Comparison of ENCODE assay signal across 12 cellular contexts in the genomic region with DNA sequence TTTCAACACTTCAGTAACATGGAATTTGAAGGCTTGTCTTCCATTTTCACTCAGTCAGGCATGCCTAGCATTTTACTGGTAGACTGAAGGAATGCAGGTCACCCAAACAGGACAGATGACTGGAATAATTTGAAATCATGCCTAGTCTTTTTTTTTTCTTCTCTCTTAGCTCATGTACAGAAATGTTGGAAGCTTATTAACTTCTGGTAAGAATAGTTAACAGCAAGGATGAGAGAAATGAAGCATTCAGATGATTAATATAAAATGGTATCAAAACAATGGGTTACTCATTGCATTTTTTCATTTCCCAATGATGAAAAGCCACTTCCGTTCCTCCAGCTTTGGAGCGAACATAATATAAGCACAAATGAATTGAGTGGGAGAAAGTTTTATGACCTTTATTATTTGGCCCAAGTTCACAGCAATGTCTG.
DNase-seq lines count a peak whose midpoint lies in the region; ATAC-seq, FAIRE-seq and TF ChIP-seq lines count a peak whose summit lies in the region.
"Had no signal": no experiment of that assay in that cellular context is flagged by ENCODE, and none has a peak within 500 bp of the region (broad histone marks: within the 10 kb centered on the region; RNA-seq: fewer than 3 reads in every experiment).

No MANE protein-coding gene starts in this region.

- dilution Hi-C loops in keratinocyte (cut with MboI; ENCODE audit: extremely low pct_ligation_motif_present, low sequenced_read_pairs): no loop called here

- BruUV-seq in MCF 10A (replicated peaks; lab: Mats Ljungman, UMichigan): no TSS peak

- H3K4me3 ChIP-seq in keratinocyte (ENCODE audit: control insufficient read depth in 2 of 3, extremely low read depth in 1 of 3, insufficient read depth in 2 of 3, low read depth in 1 of 3, low read length in 3 of 3) (no peak overlapping the region), upper lobe of right lung (no peak overlapping the region)

- peak overlapping the region; percentile 5 for H3K27ac Mint-ChIP-seq in MCF 10A (ENCODE audit: low read depth, unreplicated experiment)
- no peak overlapping the region for H3K27ac Mint-ChIP-seq in effector memory CD8-positive, alpha-beta T cell
- H3K27ac Mint-ChIP-seq: stimulated activated naive CD8-positive, alpha-beta T cell treated with anti-CD3 and anti-CD28 coated beads, Interleukin-15, Interleukin-2, amounts not matched to agents 100 ng/mL and 50 ng/mL, for 24 hours had no signal

- TF ChIP-seq CTCF in MCF 10A (IDR thresholded peaks at IDR 0.05; ENCODE audit: unreplicated experiment): no peak
- no peak for TF ChIP-seq CTCF in keratinocyte (optimal IDR thresholded peaks at IDR 0.05 in 1 of 3, IDR thresholded peaks at IDR 0.05 in 1 of 3, conservative IDR thresholded peaks at IDR 0.05 in 1 of 3; ENCODE audit: extremely low read depth in 1 of 3, insufficient read depth in 2 of 3, low read length in 3 of 3)
- TF ChIP-seq CTCF in upper lobe of right lung (IDR thresholded peaks at IDR 0.05): no peak

- peak; percentile 91 for FAIRE-seq in keratinocyte (lab: Jason Lieb, UNC)
- FAIRE-seq: G401.6 had no signal

- H3K4me1 ChIP-seq in keratinocyte (ENCODE audit: control insufficient read depth, extremely low read depth, insufficient read depth, low read length) (peaks cover 25% of the 10 kb centered on the region), upper lobe of right lung (no peaks in the 10 kb centered on the region)

- no peaks in the 10 kb centered on the region for H3K9me3 Mint-ChIP-seq in MCF 10A (ENCODE audit: unreplicated experiment)
- H3K9me3 Mint-ChIP-seq in effector memory CD8-positive, alpha-beta T cell: peaks cover 4 to 10% of the 10 kb centered on the region in 2 donors
- H3K9me3 Mint-ChIP-seq: stimulated activated naive CD8-positive, alpha-beta T cell treated with anti-CD3 and anti-CD28 coated beads, Interleukin-15, Interleukin-2, amounts not matched to agents 100 ng/mL and 50 ng/mL, for 24 hours had no signal

- no peaks in the 10 kb centered on the region for H3K27me3 ChIP-seq in keratinocyte (ENCODE audit: control insufficient read depth, extremely low read depth, insufficient read depth, low read length)
- H3K27me3 ChIP-seq in upper lobe of right lung: no peaks in the 10 kb centered on the region

- DNase-seq in HS-5 (ENCODE audit: low read depth) (peak; percentile 86), MCF 10A (ENCODE audit: unreplicated experiment) (peak; percentile 75), keratinocyte (ENCODE audit: low read depth, low spot score) (peak; percentile 4), upper lobe of right lung (no peak), DMS153 treated with DMSO at 0.1 percent for 48 hours (lab: John Stamatoyannopoulos, UW; ENCODE audit: unreplicated experiment) (no peak), T1000 (lab: John Stamatoyannopoulos, UW) (no peak)
- no peak for DNase-seq in effector memory CD8-positive, alpha-beta T cell
- DNase-seq: amygdala, MM.1S, T-helper 9 cell had no signal

- no peaks in the 10 kb centered on the region for H3K9me1 ChIP-seq in keratinocyte (ENCODE audit: control insufficient read depth, extremely low read depth, insufficient read depth, low read length)

- no peaks in the 10 kb centered on the region for H3K79me2 ChIP-seq in keratinocyte (ENCODE audit: control insufficient read depth, insufficient read depth, low read length)

- H3K27me3 Mint-ChIP-seq in MCF 10A (ENCODE audit: insufficient read depth, unreplicated experiment): no peaks in the 10 kb centered on the region
- H3K27me3 Mint-ChIP-seq in effector memory CD8-positive, alpha-beta T cell: peaks cover 9 to 11% of the 10 kb centered on the region in 2 donors

- H3K36me3 Mint-ChIP-seq in MCF 10A (ENCODE audit: insufficient read depth, unreplicated experiment): no peaks in the 10 kb centered on the region
- H3K36me3 Mint-ChIP-seq in effector memory CD8-positive, alpha-beta T cell (ENCODE audit: insufficient read depth): no peaks in the 10 kb centered on the region

- H3K36me3 ChIP-seq in keratinocyte (ENCODE audit: control insufficient read depth in 2 of 2, extremely low read depth in 1 of 2, insufficient read depth in 2 of 2, low read length in 2 of 2): no peaks in the 10 kb centered on the region
- no peaks in the 10 kb centered on the region for H3K36me3 ChIP-seq in upper lobe of right lung

- H3K9me3 ChIP-seq in keratinocyte (ENCODE audit: control insufficient read depth, low read depth, low read length) (no peaks in the 10 kb centered on the region), upper lobe of right lung (no peaks in the 10 kb centered on the region)

- ATAC-seq in upper lobe of right lung: peak; percentile 30
- ATAC-seq in effector memory CD8-positive, alpha-beta T cell (replicated peaks): no peak

- peaks cover 19% of the 10 kb centered on the region for H3K4me1 Mint-ChIP-seq in MCF 10A (ENCODE audit: insufficient read depth, unreplicated experiment)
- peaks cover 0 to 5% of the 10 kb centered on the region in 2 donors for H3K4me1 Mint-ChIP-seq in effector memory CD8-positive, alpha-beta T cell (ENCODE audit: low read depth in 2 of 2)

- POLR2A ChIA-PET in MCF 10A (lab: Yijun Ruan, JAX): no interaction called here

- CTCF ChIA-PET in MCF 10A (lab: Yijun Ruan, JAX): interaction anchor here (0.6 to 1.4 kb wide), 2 partner anchors 28 to 296 kb away, joined by 3 to 5 read pairs; no protein-coding TSS in a partner anchor

- H4K20me1 ChIP-seq in keratinocyte (ENCODE audit: control insufficient read depth, extremely low read depth, insufficient read depth, low read length): no peaks in the 10 kb centered on the region

- peak overlapping the region; percentile 32 for H3K27ac ChIP-seq in keratinocyte (ENCODE audit: control insufficient read depth, insufficient read depth, low read length)
- H3K27ac ChIP-seq in upper lobe of right lung: no peak overlapping the region

- H3K9ac ChIP-seq in keratinocyte (ENCODE audit: control insufficient read depth, extremely low read depth, insufficient read depth, low read length): no peak overlapping the region

- intact Hi-C loops in MCF 10A (cut with micrococcal nuclease): no loop called here
- intact Hi-C loops in upper lobe of right lung (cut with DNase I): loop anchor here (10.0 kb wide), 1 partner anchor 181 kb away; no protein-coding TSS in a partner anchor

- peak overlapping the region; percentile 38 for H3K4me2 ChIP-seq in keratinocyte (ENCODE audit: control insufficient read depth, extremely low read depth, insufficient read depth, low read depth, low read length)

- no peak overlapping the region for H3K4me3 Mint-ChIP-seq in MCF 10A (ENCODE audit: unreplicated experiment)
- H3K4me3 Mint-ChIP-seq in effector memory CD8-positive, alpha-beta T cell: no peak overlapping the region
- H3K4me3 Mint-ChIP-seq: stimulated activated naive CD8-positive, alpha-beta T cell treated with anti-CD3 and anti-CD28 coated beads, Interleukin-15, Interleukin-2, amounts not matched to agents 100 ng/mL and 50 ng/mL, for 24 hours had no signal

- no peak overlapping the region for H2AFZ ChIP-seq in keratinocyte (ENCODE audit: control insufficient read depth, low read length)

Comparison
In these comparisons a context has a peak if more than half of its experiments do, and no peak if none do; other contexts are left out.
1. DNase-seq: peak in HS-5 (single experiment), MCF 10A (single experiment) and keratinocyte (single experiment); none in upper lobe of right lung (single experiment), DMS153 treated with DMSO at 0.1 percent for 48 hours (single experiment), effector memory CD8-positive, alpha-beta T cell (0 of 3) and T1000 (single experiment).